ENCODE assay signal across 1 cellular context in the genomic region with DNA sequence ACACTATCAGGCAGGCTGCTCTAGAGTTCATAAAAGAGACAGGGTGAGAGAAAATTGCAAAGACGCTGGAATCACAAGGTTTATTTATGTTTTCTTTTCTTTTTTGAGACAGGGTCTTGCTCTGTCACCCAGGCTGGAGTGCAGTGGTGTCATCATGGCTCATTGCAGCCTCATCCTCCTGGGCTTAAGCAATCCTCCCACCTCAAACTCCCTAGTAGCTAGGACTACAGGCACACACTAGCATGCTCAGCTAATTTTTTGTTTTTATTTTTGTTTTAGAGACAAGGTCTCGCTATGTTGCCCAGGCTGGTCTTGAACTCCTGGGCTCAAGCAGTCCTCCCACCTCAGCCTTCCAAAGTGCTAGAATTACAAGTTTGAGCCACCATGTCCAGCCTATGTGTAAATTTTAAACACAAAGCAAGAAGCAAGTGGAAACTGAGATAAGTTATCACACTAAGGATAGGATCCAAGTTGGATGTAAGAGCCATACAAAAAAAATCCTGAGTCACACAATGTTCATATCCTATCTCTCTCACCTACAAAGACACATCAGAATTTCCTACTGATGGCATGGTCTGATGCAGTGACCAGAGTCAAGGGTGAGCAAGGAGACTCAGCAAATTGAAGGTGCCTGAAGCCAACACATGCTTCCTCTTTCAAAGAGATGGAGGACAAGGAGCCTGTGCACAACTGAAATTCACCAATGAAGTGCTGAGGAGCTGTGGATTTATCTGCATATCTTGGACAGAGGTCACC.
A peak's percentile ranks its signal among the peaks of the same experiment; 100 is the strongest.
TF ChIP-seq lines count a peak whose summit lies in the region.

No MANE protein-coding gene starts in this region.

TF ChIP-seq in K562, 482 proteins besides CTCF, POLR2A, EP300 and RAD21 (continued from another document):
- TF ChIP-seq ZNF707 (CRISPR knock-in tag; conservative IDR thresholded peaks at IDR 0.05), result no peak
- peak; percentile 80 for TF ChIP-seq CEBPB (tag; IDR thresholded peaks at IDR 0.05)
- TF ChIP-seq RBFOX2 (IDR thresholded peaks at IDR 0.05; ENCODE audit: low read depth, low read length), result no peak
- no peak for TF ChIP-seq ZNF384 (IDR thresholded peaks at IDR 0.05; ENCODE audit: low read depth, low read length)
- no peak for TF ChIP-seq TAF1 (IDR thresholded peaks at IDR 0.05; ENCODE audit: control insufficient read depth, extremely low read depth, insufficient read depth, low read length, severe bottlenecking)
- TF ChIP-seq, protein P1, sequence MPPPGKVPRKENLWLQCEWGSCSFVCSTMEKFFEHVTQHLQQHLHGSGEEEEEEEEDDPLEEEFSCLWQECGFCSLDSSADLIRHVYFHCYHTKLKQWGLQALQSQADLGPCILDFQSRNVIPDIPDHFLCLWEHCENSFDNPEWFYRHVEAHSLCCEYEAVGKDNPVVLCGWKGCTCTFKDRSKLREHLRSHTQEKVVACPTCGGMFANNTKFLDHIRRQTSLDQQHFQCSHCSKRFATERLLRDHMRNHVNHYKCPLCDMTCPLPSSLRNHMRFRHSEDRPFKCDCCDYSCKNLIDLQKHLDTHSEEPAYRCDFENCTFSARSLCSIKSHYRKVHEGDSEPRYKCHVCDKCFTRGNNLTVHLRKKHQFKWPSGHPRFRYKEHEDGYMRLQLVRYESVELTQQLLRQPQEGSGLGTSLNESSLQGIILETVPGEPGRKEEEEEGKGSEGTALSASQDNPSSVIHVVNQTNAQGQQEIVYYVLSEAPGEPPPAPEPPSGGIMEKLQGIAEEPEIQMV (tag; conservative IDR thresholded peaks at IDR 0.05; ENCODE audit: low read depth), result no peak
- no peak for TF ChIP-seq JUN (IDR thresholded peaks at IDR 0.05; ENCODE audit: borderline replicate concordance, low read depth, low read length)
- TF ChIP-seq JUN (CRISPR knock-in tag; IDR thresholded peaks at IDR 0.05; ENCODE audit: borderline replicate concordance), result no peak
- TF ChIP-seq EHMT2 (IDR thresholded peaks at IDR 0.05), result peak; percentile 53; the same call in 1 of the 2 replicates
- no peak for TF ChIP-seq NFIX (CRISPR knock-in tag; IDR thresholded peaks at IDR 0.05; ENCODE audit: low read depth)
